ENCODE assay signal across 1 cellular context in genomic region chr1:6129313-6129712, GRCh38.
TF ChIP-seq lines count a peak whose summit lies in the region.

No MANE protein-coding gene starts in this region.

TF ChIP-seq in GM23338, 12 proteins besides CTCF, POLR2A, EP300 and RAD21 (continued from another document):
- TF ChIP-seq ZNF462 (CRISPR knock-in tag; IDR thresholded peaks at IDR 0.05) = no peak
TF ChIP-seq in GM23338: peak in this region for 0.
